ENCODE assay signal across 1 cellular context in the genomic region with DNA sequence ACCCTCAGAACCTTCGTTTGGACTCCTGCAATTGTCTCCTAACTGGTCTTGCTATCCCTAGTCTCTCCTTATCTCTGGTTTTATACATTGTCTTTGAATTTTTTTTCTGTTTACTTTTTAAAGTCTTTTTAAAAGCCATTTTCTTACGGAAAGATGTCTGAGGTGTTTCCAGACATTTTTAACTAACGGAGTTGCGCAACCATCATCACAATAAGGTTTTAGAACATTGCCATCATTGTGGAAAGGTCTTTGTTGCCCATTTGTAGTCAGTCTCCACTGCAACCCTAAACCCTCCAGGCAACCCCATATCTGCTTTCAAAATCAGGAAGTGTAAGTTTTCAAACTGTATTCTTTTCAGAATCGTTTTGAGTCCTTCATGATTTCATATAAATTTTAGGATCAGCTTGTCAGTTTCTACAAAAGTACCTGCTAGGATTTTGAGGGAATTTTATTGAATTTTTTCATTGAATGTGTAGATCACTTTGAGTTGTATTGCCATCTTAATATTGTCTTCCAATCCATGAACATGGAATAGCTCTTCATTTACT.
TF ChIP-seq lines count a peak whose summit lies in the region.

No MANE protein-coding gene starts in this region.

TF ChIP-seq in GM12878, 131 proteins besides CTCF, POLR2A, EP300 and RAD21 (continued from another document):
- TF ChIP-seq, protein P1, sequence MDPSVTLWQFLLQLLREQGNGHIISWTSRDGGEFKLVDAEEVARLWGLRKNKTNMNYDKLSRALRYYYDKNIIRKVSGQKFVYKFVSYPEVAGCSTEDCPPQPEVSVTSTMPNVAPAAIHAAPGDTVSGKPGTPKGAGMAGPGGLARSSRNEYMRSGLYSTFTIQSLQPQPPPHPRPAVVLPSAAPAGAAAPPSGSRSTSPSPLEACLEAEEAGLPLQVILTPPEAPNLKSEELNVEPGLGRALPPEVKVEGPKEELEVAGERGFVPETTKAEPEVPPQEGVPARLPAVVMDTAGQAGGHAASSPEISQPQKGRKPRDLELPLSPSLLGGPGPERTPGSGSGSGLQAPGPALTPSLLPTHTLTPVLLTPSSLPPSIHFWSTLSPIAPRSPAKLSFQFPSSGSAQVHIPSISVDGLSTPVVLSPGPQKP (IDR thresholded peaks at IDR 0.05; ENCODE audit: low read depth, low read length), result no peak
